8 cellular contexts compared by ENCODE assay signal in the genomic region with DNA sequence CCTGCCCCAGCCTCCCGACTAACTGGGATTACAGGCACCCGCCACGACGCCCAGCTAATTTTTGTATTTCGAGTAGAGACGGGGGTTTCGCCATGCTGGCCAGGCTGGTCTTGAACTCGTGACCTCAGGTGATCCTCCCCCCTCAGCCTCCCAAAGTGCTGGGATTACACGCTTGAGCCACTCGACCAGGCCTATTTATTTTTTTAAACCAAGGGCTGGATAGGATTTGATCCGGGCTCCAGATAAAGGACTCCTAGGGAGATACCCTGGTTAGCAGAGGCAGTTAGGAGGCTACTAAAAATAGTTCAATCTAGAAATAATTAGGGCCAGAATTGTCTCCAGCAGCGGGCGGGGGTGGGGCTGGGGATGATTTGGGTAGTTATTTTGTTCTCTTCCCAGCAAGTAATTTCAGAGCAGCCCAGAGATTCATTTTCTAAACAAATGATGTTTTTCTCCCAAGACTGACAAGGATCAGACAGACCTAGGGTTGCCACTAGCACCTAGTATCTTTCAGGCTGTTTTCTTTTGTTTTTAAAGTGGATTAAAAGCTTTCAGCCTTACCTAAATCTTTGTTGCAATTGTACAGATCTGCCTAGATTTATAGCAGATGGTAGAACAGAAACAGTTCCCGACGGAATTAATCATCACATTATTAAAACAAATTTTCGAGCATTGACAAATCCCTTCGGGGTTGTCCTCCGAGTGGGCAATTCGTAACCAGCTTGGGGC. TPM values are rescaled to one million over a fixed set of nuclear protein-coding genes. Genes with fewer than 3 reads are reported as not detected.
A peak's percentile ranks its signal among the peaks of the same experiment; 100 is the strongest.
DNase-seq lines count a peak whose midpoint lies in the region; ATAC-seq, FAIRE-seq and TF ChIP-seq lines count a peak whose summit lies in the region.

No MANE protein-coding gene starts in this region.

- TF ChIP-seq EP300 in K562 (IDR thresholded peaks at IDR 0.05; ENCODE audit: low read length): no peak

- TF ChIP-seq POLR2A in K562 (conservative IDR thresholded peaks at IDR 0.05): no peak

- H3K79me2 ChIP-seq in K562 (ENCODE audit: control insufficient read depth, insufficient read depth, low read length): peaks cover 43% of the 10 kb centered on the region

- ATAC-seq in HG02943 (IDR thresholded peaks at IDR 0.05; ENCODE audit: low read depth, unreplicated experiment) (peak; percentile 9), K562 (no peak), memory B cell (ENCODE audit: low read depth) (no peak), GM21381 (IDR thresholded peaks at IDR 0.05; ENCODE audit: unreplicated experiment) (no peak), HG02623 (IDR thresholded peaks at IDR 0.05; ENCODE audit: unreplicated experiment) (no peak)

- TF ChIP-seq RAD21 in K562 (CRISPR knock-in tag; conservative IDR thresholded peaks at IDR 0.05 in 1 of 2, IDR thresholded peaks at IDR 0.05 in 1 of 2): no peak

- peak overlapping the region; percentile 95 for H3K27ac ChIP-seq in K562 (ENCODE audit: extremely low read depth, low read depth, low read length)

- peak overlapping the region; percentile 92 for H3K4me3 ChIP-seq in K562

- H3K36me3 Mint-ChIP-seq in memory B cell: peaks cover 5% of the 10 kb centered on the region

- H3K9me3 ChIP-seq in K562 (replicated peaks; ENCODE audit: control insufficient read depth, insufficient read depth, low read depth, low read length): no peaks in the 10 kb centered on the region

- H3K4me1 ChIP-seq in K562 (replicated peaks in 1 of 2; ENCODE audit: control insufficient read depth in 2 of 2, insufficient read depth in 2 of 2, low read length in 2 of 2): peaks cover 14 to 21% of the 10 kb centered on the region in 2 experiments; a peak in 4 of 5 replicates

- H3K4me2 ChIP-seq in K562 (ENCODE audit: insufficient read depth, low read length): peak overlapping the region; percentile 85

- WGBS in K562 (ENCODE audit: insufficient coverage, low coverage, missing lambda C conversion rate): 10% methylated on average over 14 of the region's 19 CpGs

- H4K20me1 ChIP-seq in K562 (replicated peaks; ENCODE audit: control insufficient read depth, insufficient read depth, low read length): 0 out of 2 replicates have a peak, but pooled peaks cover 2% of the 10 kb centered on the region

- BruUV-seq in K562 (replicated peaks; lab: Mats Ljungman, UMichigan): TSS peak; percentile 95

- H3K36me3 ChIP-seq in K562 (ENCODE audit: control insufficient read depth, insufficient read depth, low read length): peaks cover 19% of the 10 kb centered on the region

- CTCF ChIA-PET in K562 (lab: Yijun Ruan, JAX; ENCODE audit: low intra/inter-chr PET ratio): no interaction called here

- peak overlapping the region; percentile 99 for H2AFZ ChIP-seq in K562 (ENCODE audit: low read depth, low read length)

- POLR2A ChIA-PET in K562 (lab: Yijun Ruan, JAX): interaction anchor here (1.0 to 1.4 kb wide), 2 partner anchors 41 to 49 kb away, joined by 3 to 4 read pairs; no protein-coding TSS in a partner anchor

- H3K9me1 ChIP-seq in K562 (ENCODE audit: control insufficient read depth, insufficient read depth, low read length): no peaks in the 10 kb centered on the region

- no peaks in the 10 kb centered on the region for H3K27me3 ChIP-seq in K562 (ENCODE audit: control insufficient read depth in 2 of 2, insufficient read depth in 2 of 2, low read length in 2 of 2)

- no peak for FAIRE-seq in K562 (lab: Jason Lieb, UNC)

- DNase-seq in AG20443 (ENCODE audit: low spot score): peak; percentile 33
- DNase-seq in K562 (ENCODE audit: extremely low read depth in 1 of 4, low spot score in 3 of 4): peak in 2 of 4 experiments; percentile 11 to 15
- no peak for DNase-seq in memory B cell (ENCODE audit: low spot score in 2 of 2)
- no peak for DNase-seq in head of caudate nucleus
- no peak for DNase-seq in NCI-H1092 (lab: John Stamatoyannopoulos, UW)

- peaks cover 16% of the 10 kb centered on the region for H3K4me1 Mint-ChIP-seq in memory B cell

- no peaks in the 10 kb centered on the region for H3K9me3 Mint-ChIP-seq in memory B cell

- peak overlapping the region; percentile 90 to 98 for H3K9ac ChIP-seq in K562 (ENCODE audit: insufficient read depth in 1 of 2, low read depth in 2 of 2, low read length in 2 of 2)

- H3K4me3 Mint-ChIP-seq in memory B cell: peak overlapping the region; percentile 92

- no peak for TF ChIP-seq CTCF in K562 (IDR thresholded peaks at IDR 0.05 in 2 of 3, conservative IDR thresholded peaks at IDR 0.05 in 1 of 3; ENCODE audit: insufficient read depth in 2 of 3, low read depth in 1 of 3, low read length in 3 of 3)

- no peaks in the 10 kb centered on the region for H3K27me3 Mint-ChIP-seq in memory B cell

- in situ Hi-C loops in K562 (cut with MboI): no loop called here

- peak overlapping the region; percentile 98 for H3K27ac Mint-ChIP-seq in memory B cell

- intact Hi-C loops in K562 (cut with micrococcal nuclease) (no loop called here), head of caudate nucleus (cut with DNase I) (loop anchor here (10.0 kb wide), 1 partner anchor 682 kb away; no protein-coding TSS in a partner anchor)

TF ChIP-seq in K562, 482 proteins besides CTCF, POLR2A, EP300 and RAD21:
- TF ChIP-seq, protein P1, sequence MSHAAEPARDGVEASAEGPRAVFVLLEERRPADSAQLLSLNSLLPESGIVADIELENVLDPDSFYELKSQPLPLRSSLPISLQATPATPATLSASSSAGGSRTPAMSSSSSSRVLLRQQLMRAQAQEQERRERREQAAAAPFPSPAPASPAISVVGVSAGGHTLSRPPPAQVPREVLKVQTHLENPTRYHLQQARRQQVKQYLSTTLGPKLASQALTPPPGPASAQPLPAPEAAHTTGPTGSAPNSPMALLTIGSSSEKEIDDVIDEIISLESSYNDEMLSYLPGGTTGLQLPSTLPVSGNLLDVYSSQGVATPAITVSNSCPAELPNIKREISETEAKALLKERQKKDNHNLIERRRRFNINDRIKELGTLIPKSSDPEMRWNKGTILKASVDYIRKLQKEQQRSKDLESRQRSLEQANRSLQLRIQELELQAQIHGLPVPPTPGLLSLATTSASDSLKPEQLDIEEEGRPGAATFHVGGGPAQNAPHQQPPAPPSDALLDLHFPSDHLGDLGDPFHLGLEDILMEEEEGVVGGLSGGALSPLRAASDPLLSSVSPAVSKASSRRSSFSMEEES (CRISPR knock-in tag; IDR thresholded peaks at IDR 0.05): 0 out of 2 replicates have a peak, but pooled peaks have one; percentile 7
- TF ChIP-seq CEBPB (tag; IDR thresholded peaks at IDR 0.05) (peak; percentile 14; the same call in 1 of the 2 replicates), NR2C1 (IDR thresholded peaks at IDR 0.05) (0 out of 2 replicates have a peak, but pooled peaks have one; percentile 2), NR2C1 (tag; IDR thresholded peaks at IDR 0.05) (no peak), PPARD (CRISPR knock-in tag; IDR thresholded peaks at IDR 0.05) (no peak), HEY1 (CRISPR knock-in tag; IDR thresholded peaks at IDR 0.05; ENCODE audit: borderline replicate concordance) (no peak), HDAC1 (IDR thresholded peaks at IDR 0.05) (0 out of 4 replicates have a peak, but pooled peaks of 1 of the 2 experiments have one; percentile 14), RCOR1 (IDR thresholded peaks at IDR 0.05; ENCODE audit: borderline replicate concordance in 1 of 2, low read depth in 2 of 2, low read length in 2 of 2) (0 out of 4 replicates have a peak, but pooled peaks of 1 of the 2 experiments have one; percentile 3)
- TF ChIP-seq, protein P2, sequence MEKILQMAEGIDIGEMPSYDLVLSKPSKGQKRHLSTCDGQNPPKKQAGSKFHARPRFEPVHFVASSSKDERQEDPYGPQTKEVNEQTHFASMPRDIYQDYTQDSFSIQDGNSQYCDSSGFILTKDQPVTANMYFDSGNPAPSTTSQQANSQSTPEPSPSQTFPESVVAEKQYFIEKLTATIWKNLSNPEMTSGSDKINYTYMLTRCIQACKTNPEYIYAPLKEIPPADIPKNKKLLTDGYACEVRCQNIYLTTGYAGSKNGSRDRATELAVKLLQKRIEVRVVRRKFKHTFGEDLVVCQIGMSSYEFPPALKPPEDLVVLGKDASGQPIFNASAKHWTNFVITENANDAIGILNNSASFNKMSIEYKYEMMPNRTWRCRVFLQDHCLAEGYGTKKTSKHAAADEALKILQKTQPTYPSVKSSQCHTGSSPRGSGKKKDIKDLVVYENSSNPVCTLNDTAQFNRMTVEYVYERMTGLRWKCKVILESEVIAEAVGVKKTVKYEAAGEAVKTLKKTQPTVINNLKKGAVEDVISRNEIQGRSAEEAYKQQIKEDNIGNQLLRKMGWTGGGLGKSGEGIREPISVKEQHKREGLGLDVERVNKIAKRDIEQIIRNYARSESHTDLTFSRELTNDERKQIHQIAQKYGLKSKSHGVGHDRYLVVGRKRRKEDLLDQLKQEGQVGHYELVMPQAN (IDR thresholded peaks at IDR 0.05; ENCODE audit: borderline replicate concordance): 0 out of 2 replicates have a peak, but pooled peaks have one; percentile 26

RNA-seq across cellular contexts. Expression of a gene that starts 0.9 kb away (rescaled TPM):
- 3.4 and 23.8 TPM in 2 replicates for total RNA-seq in K562 (2011; cell fraction: chromatin; rRNA removed; ENCODE audit: low replicate concordance)
- 2.0 and 2.6 TPM in 2 replicates for total RNA-seq in K562 (2011; cell fraction: nucleolus; rRNA removed)
- 6.0 and 6.1 TPM in 2 replicates for total RNA-seq in K562 (2011; cell fraction: nucleoplasm; rRNA removed)
- total RNA-seq in K562 (2014; rRNA removed) (25.7 and 32.0 TPM in 2 replicates), K562 (2014; rRNA removed; fragmentation: Illumina TruSeq; extraction: Trizol) (60.9 and 72.4 TPM in 2 replicates), K562 (2015; rRNA removed; fragmentation: Illumina TruSeq; extraction: Trizol) (57.2 and 61.5 TPM in 2 replicates), K562 (2021) (35.1 and 42.0 TPM in 2 replicates)
- polyA plus RNA-seq in K562 (2011; rRNA removed) (16.2 and 21.4 TPM in 2 replicates), K562 (2014; fragmentation: Illumina TruSeq; extraction: Trizol) (52.7 and 62.6 TPM in 2 replicates), K562 (2014; fragmentation: Nextera tagmentation; extraction: Ambion mirVana) (10 to 100 TPM; 21.3 to 24.5 TPM), K562 (2014; rRNA removed) (31.6 and 39.3 TPM in 2 replicates)
- 2.8 and 6.6 TPM in 2 replicates for polyA plus RNA-seq in K562 (2011; cell fraction: cytosol; rRNA removed)
- 5.5 and 7.9 TPM in 2 replicates for polyA plus RNA-seq in K562 (2011; cell fraction: nucleus; rRNA removed)
- 31.6 and 34.7 TPM in 2 replicates for polyA plus RNA-seq in K562 (2012)
- 25.1 and 30.5 TPM in 2 replicates for polyA minus RNA-seq in K562 (2011; rRNA and poly(A)+ RNA removed)
- polyA minus RNA-seq in K562 (2011; cell fraction: cytosol; rRNA and poly(A)+ RNA removed): 13.5 and 14.9 TPM in 2 replicates
- 4.4 and 10.4 TPM in 2 replicates for polyA minus RNA-seq in K562 (2011; cell fraction: nucleus; rRNA and poly(A)+ RNA removed)
